ENCODE assay signal across 12 cellular contexts in the genomic region with DNA sequence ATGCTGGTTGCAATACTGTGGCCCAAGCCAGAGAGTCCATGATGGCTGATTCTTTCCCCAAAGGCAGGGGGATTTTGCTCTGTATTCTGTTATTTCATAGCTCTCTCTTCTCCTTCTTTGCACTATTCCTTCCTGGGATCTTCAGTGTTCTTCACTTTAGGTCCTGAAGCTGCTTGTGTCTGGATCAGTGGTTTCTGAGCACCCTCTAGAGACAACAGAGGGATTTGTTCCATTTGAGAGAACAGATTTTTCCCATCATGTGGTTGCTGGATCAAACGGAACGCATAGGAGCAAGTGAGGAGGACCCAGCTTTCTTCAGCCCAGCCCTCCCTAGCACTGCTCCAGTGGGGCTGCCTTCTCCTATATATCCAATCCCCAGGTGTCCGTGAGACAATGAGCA.
DNase-seq lines count a peak whose midpoint lies in the region; ATAC-seq and TF ChIP-seq lines count a peak whose summit lies in the region.
"Had no signal": no experiment of that assay in that cellular context is flagged by ENCODE, and none has a peak within 500 bp of the region (broad histone marks: within the 10 kb centered on the region; RNA-seq: fewer than 3 reads in every experiment).

No MANE protein-coding gene starts in this region.

- H3K36me3 Mint-ChIP-seq in brain = no peaks in the 10 kb centered on the region
- peaks cover 0 to 4% (median 0%) of the 10 kb centered on the region in 3 donors for H3K36me3 Mint-ChIP-seq in CD8-positive, alpha-beta memory T cell

- peak; percentile 25 for ATAC-seq in left lung
- no peak for ATAC-seq in HG03135 (IDR thresholded peaks at IDR 0.05; ENCODE audit: unreplicated experiment)

- H3K36me3 ChIP-seq in BE2C = no peaks in the 10 kb centered on the region
- H3K36me3 ChIP-seq in left lung = no peaks in the 10 kb centered on the region
- H3K36me3 ChIP-seq in CD8-positive, alpha-beta memory T cell (ENCODE audit: insufficient read depth, low read length) = no peaks in the 10 kb centered on the region

- CTCF ChIA-PET in CD8-positive, alpha-beta memory T cell (lab: Charles Lee) = no interaction called here

- intact Hi-C loops in left lung (cut with DNase I) = no loop called here

- H3K4me3 ChIP-seq in BE2C (ENCODE audit: low read depth, low read length) = no peak overlapping the region
- H3K4me3 ChIP-seq in left lung = no peak overlapping the region
- no peak overlapping the region for H3K4me3 ChIP-seq in CD8-positive, alpha-beta memory T cell (ENCODE audit: low read length)

- no peaks in the 10 kb centered on the region for H3K27me3 ChIP-seq in BE2C
- no peaks in the 10 kb centered on the region for H3K27me3 ChIP-seq in left lung
- H3K27me3 ChIP-seq in CD8-positive, alpha-beta memory T cell (ENCODE audit: insufficient read depth, low read length, poor library complexity, severe bottlenecking) = no peaks in the 10 kb centered on the region

- TF ChIP-seq CTCF in BE2C (IDR thresholded peaks at IDR 0.05; ENCODE audit: low read depth, low read length) (peak; percentile 16; the same call in 1 of the 2 replicates), brain (conservative IDR thresholded peaks at IDR 0.05) (peak; percentile 55 to 65), left lung (IDR thresholded peaks at IDR 0.05) (no peak), GM13976 (IDR thresholded peaks at IDR 0.05; ENCODE audit: borderline replicate concordance, control extremely low read depth, extremely low read depth, insufficient read depth, missing control alignments) (no peak)

- H3K4me1 ChIP-seq in BE2C (no peaks in the 10 kb centered on the region), left lung (no peaks in the 10 kb centered on the region)
- no peaks in the 10 kb centered on the region for H3K4me1 ChIP-seq in CD8-positive, alpha-beta memory T cell (ENCODE audit: insufficient read depth, low read length)

- POLR2A ChIA-PET in CD8-positive, alpha-beta memory T cell (lab: Charles Lee) = no interaction called here

- in situ Hi-C loops in GM13976 (cut with MboI; ENCODE audit: low sequenced_read_pairs, unreplicated experiment) = no loop called here

- no peak overlapping the region for H3K27ac ChIP-seq in left lung
- no peak overlapping the region for H3K27ac ChIP-seq in CD8-positive, alpha-beta memory T cell (ENCODE audit: low read depth, low read length)

- H3K27ac Mint-ChIP-seq in brain = no peak overlapping the region
- no peak overlapping the region for H3K27ac Mint-ChIP-seq in CD8-positive, alpha-beta memory T cell

- H3K9me3 ChIP-seq in BE2C (no peaks in the 10 kb centered on the region), left lung (no peaks in the 10 kb centered on the region)
- H3K9me3 ChIP-seq in CD8-positive, alpha-beta memory T cell (ENCODE audit: low read length) = no peaks in the 10 kb centered on the region

- DNase-seq in BE2C (no peak), HT-29 (ENCODE audit: low spot score) (peak; percentile 7), left lung (no peak), GM13976 (ENCODE audit: low spot score) (no peak), NCI-H345 (lab: John Stamatoyannopoulos, UW) (no peak)
- DNase-seq in CD8-positive, alpha-beta memory T cell = no peak
- DNase-seq: HCEC 1CT; NCI-H2081 treated with DMSO at 0.1 percent for 48 hours; stimulated activated CD4-positive, alpha-beta T cell treated with anti-CD3 and anti-CD28 coated beads, Interleukin-12 subunit alpha, Interleukin-12 subunit beta, amount 100 ng/mL, for 4 hours; stimulated activated naive CD4-positive, alpha-beta T cell had no signal

- no peaks in the 10 kb centered on the region for H3K4me1 Mint-ChIP-seq in brain
- no peaks in the 10 kb centered on the region for H3K4me1 Mint-ChIP-seq in CD8-positive, alpha-beta memory T cell

- H3K4me3 Mint-ChIP-seq in brain = no peak overlapping the region
- H3K4me3 Mint-ChIP-seq in CD8-positive, alpha-beta memory T cell = no peak overlapping the region

- H3K27me3 Mint-ChIP-seq in brain = peaks cover 13% of the 10 kb centered on the region
- peaks cover 0 to 16% of the 10 kb centered on the region in 2 donors for H3K27me3 Mint-ChIP-seq in CD8-positive, alpha-beta memory T cell

- H3K9me3 Mint-ChIP-seq in brain = peaks cover 0 to 6% (median 0%) of the 10 kb centered on the region in 5 experiments
- H3K9me3 Mint-ChIP-seq in CD8-positive, alpha-beta memory T cell = peaks cover 0 to 12% (median 4%) of the 10 kb centered on the region in 5 donors

Comparison
In these comparisons a context has a peak if more than half of its experiments do, and no peak if none do; other contexts are left out.
1. CTCF ChIP-seq: peak in BE2C (single experiment) and brain (2 of 2); none in left lung (0 of 2) and GM13976 (single experiment).